Comparison of ENCODE assay signal across 8 cellular contexts in genomic region chr1:65149753-65150463, GRCh38. TPM values are rescaled to one million over a fixed set of nuclear protein-coding genes. Genes with fewer than 3 reads are reported as not detected.
DNase-seq lines count a peak whose midpoint lies in the region; ATAC-seq and TF ChIP-seq lines count a peak whose summit lies in the region.
"Had no signal": no experiment of that assay in that cellular context is flagged by ENCODE, and none has a peak within 500 bp of the region (broad histone marks: within the 10 kb centered on the region; RNA-seq: fewer than 3 reads in every experiment).

No MANE protein-coding gene starts in this region.

- POLR2A ChIA-PET in CD8-positive, alpha-beta T cell (lab: Charles Lee): no interaction called here
- POLR2A ChIA-PET in HEK293 (lab: Yijun Ruan, JAX): no interaction called here

- no peak for TF ChIP-seq CTCF in CD8-positive, alpha-beta T cell (IDR thresholded peaks at IDR 0.05)
- no peak for TF ChIP-seq CTCF in HEK293 (tag by site-specific recombination; IDR thresholded peaks at IDR 0.05)
- TF ChIP-seq CTCF in colonic mucosa (IDR thresholded peaks at IDR 0.05): no peak
- no peak for TF ChIP-seq CTCF in neural crest cell (conservative IDR thresholded peaks at IDR 0.05)

- peaks cover 42% of the 10 kb centered on the region for H3K27me3 Mint-ChIP-seq in CD8-positive, alpha-beta T cell (ENCODE audit: low read depth)
- H3K27me3 Mint-ChIP-seq in neural crest cell (ENCODE audit: low read depth): peaks cover 77% of the 10 kb centered on the region

- no peaks in the 10 kb centered on the region for H3K9me3 ChIP-seq in CD8-positive, alpha-beta T cell (ENCODE audit: low read length)
- H3K9me3 ChIP-seq in HEK293 (ENCODE audit: control insufficient read depth, insufficient read depth, low read depth, low read length): no peaks in the 10 kb centered on the region
- no peaks in the 10 kb centered on the region for H3K9me3 ChIP-seq in colonic mucosa

- no peak overlapping the region for H3K4me3 ChIP-seq in CD8-positive, alpha-beta T cell (ENCODE audit: low read depth, low read length)
- H3K4me3 ChIP-seq in HEK293 (ENCODE audit: low read depth, low read length) (no peak overlapping the region), colonic mucosa (peak overlapping the region; percentile 86)

- no peak overlapping the region for H3K27ac ChIP-seq in CD8-positive, alpha-beta T cell (ENCODE audit: low read depth, low read length)
- H3K27ac ChIP-seq in HEK293 (ENCODE audit: extremely low read depth, low read depth, low read length) (no peak overlapping the region), colonic mucosa (peak overlapping the region; percentile 73)

- H3K4me1 ChIP-seq in CD8-positive, alpha-beta T cell (ENCODE audit: insufficient read depth, low read length): peaks cover 5% of the 10 kb centered on the region
- peaks cover 6% of the 10 kb centered on the region; the same call in 1 of the 2 replicates for H3K4me1 ChIP-seq in HEK293 (ENCODE audit: control insufficient read depth, insufficient read depth, low read length)
- H3K4me1 ChIP-seq in colonic mucosa: peaks cover 4% of the 10 kb centered on the region

- H3K36me3 Mint-ChIP-seq in CD8-positive, alpha-beta T cell: no peaks in the 10 kb centered on the region
- H3K36me3 Mint-ChIP-seq in neural crest cell (ENCODE audit: low read depth): no peaks in the 10 kb centered on the region

- H3K9me3 Mint-ChIP-seq in CD8-positive, alpha-beta T cell: no peaks in the 10 kb centered on the region
- H3K9me3 Mint-ChIP-seq in neural crest cell: no peaks in the 10 kb centered on the region

- H3K27me3 ChIP-seq in CD8-positive, alpha-beta T cell (ENCODE audit: insufficient read depth, low read length): no peaks in the 10 kb centered on the region
- H3K27me3 ChIP-seq in colonic mucosa: no peaks in the 10 kb centered on the region

- CTCF ChIA-PET in CD8-positive, alpha-beta T cell (lab: Charles Lee): interaction anchor here (0.6 to 0.7 kb wide), 2 partner anchors 9 to 1406 kb away, joined by 3 to 4 read pairs; no protein-coding TSS in a partner anchor
- CTCF ChIA-PET in HEK293 (lab: Yijun Ruan, JAX): interaction anchor here (0.7 to 2.0 kb wide), 4 partner anchors 10 to 1592 kb away, joined by 3 to 7 read pairs (median 3); no protein-coding TSS in a partner anchor

- H3K4me1 Mint-ChIP-seq in CD8-positive, alpha-beta T cell (ENCODE audit: low read depth): peaks cover 17% of the 10 kb centered on the region
- peaks cover 23% of the 10 kb centered on the region for H3K4me1 Mint-ChIP-seq in neural crest cell

- intact Hi-C loops in CD8-positive, alpha-beta T cell (cut with DNase I, micrococcal nuclease): no loop called here
- intact Hi-C loops in colonic mucosa (cut with DNase I): no loop called here

- H3K9ac ChIP-seq in colonic mucosa (ENCODE audit: low read depth in 2 of 2, low read length in 2 of 2): no peak overlapping the region

- peak overlapping the region; percentile 81 for H3K4me3 Mint-ChIP-seq in CD8-positive, alpha-beta T cell
- peak overlapping the region; percentile 88 for H3K4me3 Mint-ChIP-seq in neural crest cell

- no peaks in the 10 kb centered on the region for H3K36me3 ChIP-seq in CD8-positive, alpha-beta T cell (ENCODE audit: insufficient read depth, low read length)
- no peaks in the 10 kb centered on the region; a peak in 1 of 3 replicates for H3K36me3 ChIP-seq in HEK293 (ENCODE audit: control insufficient read depth in 2 of 2, insufficient read depth in 1 of 2, low read length in 2 of 2)
- no peaks in the 10 kb centered on the region for H3K36me3 ChIP-seq in colonic mucosa

- H3K27ac Mint-ChIP-seq in CD8-positive, alpha-beta T cell: no peak overlapping the region
- H3K27ac Mint-ChIP-seq in neural crest cell (ENCODE audit: unreplicated experiment): no peak overlapping the region

- no peak for DNase-seq in CD8-positive, alpha-beta T cell
- DNase-seq in colonic mucosa (no peak), neural crest cell (ENCODE audit: low read depth, low spot score) (no peak), HPDE6-E6E7 (ENCODE audit: extremely low spot score) (no peak)
- DNase-seq in stimulated activated CD4-positive, alpha-beta T cell treated with anti-CD3 and anti-CD28 coated beads, Interleukin-4, amount 100 ng/mL, for 4 hours: no peak
- DNase-seq: activated CD8-positive, alpha-beta memory T cell treated with anti-CD3 and anti-CD28 coated beads, Interleukin-2, amount 50 U/mL, for 4 hours had no signal

- ATAC-seq in CD8-positive, alpha-beta T cell: no peak
- no peak for ATAC-seq in GM21737 (IDR thresholded peaks at IDR 0.05; ENCODE audit: unreplicated experiment)

TF ChIP-seq in HEK293, 187 proteins besides CTCF, POLR2A, EP300 and RAD21:
- TF ChIP-seq PRDM6 (tag by site-specific recombination; IDR thresholded peaks at IDR 0.05): 0 out of 2 replicates have a peak, but pooled peaks have one; percentile 57
- peak; percentile 91 for TF ChIP-seq PRDM1 (tag by site-specific recombination; IDR thresholded peaks at IDR 0.05)
- TF ChIP-seq ZNF645 (tag by site-specific recombination; IDR thresholded peaks at IDR 0.05): no peak
- peak; percentile 94 for TF ChIP-seq ZNF449 (tag by site-specific recombination; IDR thresholded peaks at IDR 0.05)
- no peak for TF ChIP-seq ZNF660 (tag by site-specific recombination; IDR thresholded peaks at IDR 0.05)
- no peak for TF ChIP-seq OVOL3 (tag by site-specific recombination; IDR thresholded peaks at IDR 0.05)
TF ChIP-seq in HEK293: peak in this region for 3.

RNA-seq across cellular contexts. Expression of gene AK4, which starts 1.9 kb away (rescaled TPM):
- total RNA-seq in CD8-positive, alpha-beta T cell: under 1 TPM; 0.35 to 0.56 TPM
- 100 to 1,000 TPM in 1 of 2 donors, 10 to 100 TPM in 1; 60.3 to 112 TPM for total RNA-seq in colonic mucosa
- total RNA-seq in neural crest cell: 10.5 and 12.0 TPM in 2 replicates
